Comparison of ENCODE assay signal across 6 cellular contexts in the genomic region with DNA sequence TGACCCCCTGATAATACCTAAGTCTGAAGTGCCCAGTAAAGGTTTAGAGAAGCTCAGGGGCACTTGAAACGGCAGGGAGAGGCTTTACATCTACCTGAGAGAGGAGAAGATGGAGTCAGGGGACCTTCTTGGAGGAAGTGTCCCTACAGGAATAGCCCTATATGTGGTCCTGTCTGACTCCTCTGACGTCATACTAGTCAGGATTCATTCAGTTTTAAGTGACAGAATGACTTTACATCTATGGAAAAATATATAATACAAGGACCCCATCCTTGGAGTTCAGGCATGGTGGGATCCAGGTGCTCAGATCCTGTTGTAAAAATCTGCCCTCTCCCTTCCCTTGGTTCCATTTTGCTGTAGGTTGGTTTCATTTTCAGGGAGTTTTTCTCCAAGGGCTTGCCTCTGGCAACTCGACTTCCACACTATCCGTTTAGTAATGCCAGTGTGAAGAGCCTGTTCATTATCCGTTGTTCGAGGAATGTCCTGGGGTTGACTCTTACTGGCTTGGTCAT.
"Had no signal": no experiment of that assay in that cellular context is flagged by ENCODE, and none has a peak within 500 bp of the region (broad histone marks: within the 10 kb centered on the region; RNA-seq: fewer than 3 reads in every experiment).

No MANE protein-coding gene starts in this region.

- ATAC-seq: GM23338, K562 had no signal

- H3K4me2 ChIP-seq: GM23338 had no signal

- H3K27ac ChIP-seq: HL-60 had no signal

- H3K4me3 ChIP-seq: GM23338, K562 had no signal

- DNase-seq: H9, HCEC 1CT, IMR-90 had no signal

- H2AFZ ChIP-seq: GM23338 had no signal
